ENCODE assay signal across 7 cellular contexts in the genomic region with DNA sequence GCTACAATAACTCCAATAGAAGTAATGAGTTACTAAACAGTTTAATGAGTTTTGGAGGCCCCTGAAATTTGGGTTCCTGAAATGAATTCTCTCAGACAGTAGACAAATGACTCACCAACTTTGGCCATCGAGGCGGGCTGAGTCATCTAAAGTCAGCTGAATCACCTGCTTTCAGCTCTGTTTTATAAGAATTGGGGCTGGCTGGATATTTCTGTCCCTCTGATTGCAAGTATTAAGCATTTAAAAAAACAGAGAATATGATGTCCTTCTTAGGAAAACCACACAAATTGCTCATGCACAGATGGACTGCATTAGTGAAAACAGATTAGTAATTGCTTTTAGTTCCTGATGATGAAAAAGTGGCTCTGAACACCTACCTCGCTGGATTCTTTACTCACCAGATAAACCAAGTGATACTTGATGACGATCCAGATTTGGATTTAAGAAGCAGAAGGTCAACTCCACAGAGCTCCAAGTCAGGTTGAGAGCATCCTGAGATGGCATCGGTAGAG. TPM values are rescaled to one million over a fixed set of nuclear protein-coding genes. Genes with fewer than 3 reads are reported as not detected.
A peak's percentile ranks its signal among the peaks of the same experiment; 100 is the strongest.
DNase-seq lines count a peak whose midpoint lies in the region; ATAC-seq, FAIRE-seq and TF ChIP-seq lines count a peak whose summit lies in the region.

No MANE protein-coding gene starts in this region.

- no peaks in the 10 kb centered on the region for H3K79me2 ChIP-seq in neural progenitor cell (ENCODE audit: low read depth)

- H3K9me3 ChIP-seq in pancreas (no peaks in the 10 kb centered on the region), neural progenitor cell (ENCODE audit: low read depth) (no peaks in the 10 kb centered on the region)

- H3K36me3 Mint-ChIP-seq in T-cell (peaks cover 3% of the 10 kb centered on the region), neural progenitor cell (no peaks in the 10 kb centered on the region)

- H3K4me1 ChIP-seq in pancreas (no peaks in the 10 kb centered on the region), neural progenitor cell (no peaks in the 10 kb centered on the region)

- intact Hi-C loops in pancreas (cut with DNase I), result no loop called here

- no peaks in the 10 kb centered on the region for H3F3A ChIP-seq in neural progenitor cell (ENCODE audit: low read depth)

- no peaks in the 10 kb centered on the region for H3K36me3 ChIP-seq in bronchial epithelial cell (ENCODE audit: control insufficient read depth, insufficient read depth, low read length)
- no peaks in the 10 kb centered on the region for H3K36me3 ChIP-seq in pancreas
- no peaks in the 10 kb centered on the region for H3K36me3 ChIP-seq in neural progenitor cell

- H3K4me1 Mint-ChIP-seq in T-cell (peaks cover 0 to 14% (median 7%) of the 10 kb centered on the region in 3 donors), neural progenitor cell (no peaks in the 10 kb centered on the region)

- H3K4me2 ChIP-seq in neural progenitor cell, result no peak overlapping the region

- peak overlapping the region; percentile 30 to 52 for H3K27ac Mint-ChIP-seq in T-cell
- no peak overlapping the region for H3K27ac Mint-ChIP-seq in neural progenitor cell

- H3K27me3 ChIP-seq in bronchial epithelial cell (ENCODE audit: control insufficient read depth, insufficient read depth, low read length), result no peaks in the 10 kb centered on the region
- H3K27me3 ChIP-seq in pancreas, result peaks cover 0 to 5% (median 0%) of the 10 kb centered on the region in 4 donors
- no peaks in the 10 kb centered on the region for H3K27me3 ChIP-seq in neural progenitor cell

- 54 to 57% methylated on average over 5 of the region's 5 CpGs for WGBS in pancreas, 2 donors

- DNase-seq in T-cell (peak in 2 of 34 experiments; percentile 3 to 14), bronchial epithelial cell (ENCODE audit: low read depth) (peak; percentile 97), pancreas (peak in 2 of 6 donors; percentile 12 to 30), foreskin melanocyte (no peak), neural progenitor cell (ENCODE audit: low spot score) (no peak)

- H3K27ac ChIP-seq in pancreas (no peak overlapping the region), neural progenitor cell (no peak overlapping the region)

- CTCF ChIA-PET in T-cell (lab: Charles Lee), result no interaction called here

- no peak overlapping the region for H3K9ac ChIP-seq in neural progenitor cell

- FAIRE-seq in bronchial epithelial cell (lab: Jason Lieb, UNC), result no peak
- no peak for FAIRE-seq in pancreas (lab: Jason Lieb, UNC)

- H3K27me3 Mint-ChIP-seq in T-cell (peaks cover 3 to 4% of the 10 kb centered on the region in 2 donors), neural progenitor cell (ENCODE audit: insufficient read depth, low read depth) (peaks cover 2% of the 10 kb centered on the region)

- H3K4me3 ChIP-seq in bronchial epithelial cell (ENCODE audit: low read depth, low read length) (no peak overlapping the region), pancreas (no peak overlapping the region), neural progenitor cell (no peak overlapping the region)

- POLR2A ChIA-PET in T-cell (lab: Charles Lee), result no interaction called here

- peak; percentile 54 for ATAC-seq in GM19324 (IDR thresholded peaks at IDR 0.05; ENCODE audit: low FRiP score, unreplicated experiment)
- ATAC-seq in HG03095 (IDR thresholded peaks at IDR 0.05; ENCODE audit: unreplicated experiment), result peak; percentile 95
- peak in 1 of 4 experiments; percentile 52 for ATAC-seq in T-cell (replicated peaks in 1 of 4)
- ATAC-seq in pancreas, result peak in 3 of 4 donors; percentile 67 to 77 (median 74)

- H3K4me3 Mint-ChIP-seq in T-cell, result no peak overlapping the region
- H3K4me3 Mint-ChIP-seq in neural progenitor cell, result no peak overlapping the region

- H3K9me3 Mint-ChIP-seq in T-cell (peaks cover 0 to 3% (median 3%) of the 10 kb centered on the region in 3 donors), neural progenitor cell (no peaks in the 10 kb centered on the region)

- H2AFZ ChIP-seq in neural progenitor cell (replicated peaks), result no peak overlapping the region

- no peak for TF ChIP-seq CTCF in bronchial epithelial cell (IDR thresholded peaks at IDR 0.05; ENCODE audit: insufficient read depth, low read length, severe bottlenecking)
- TF ChIP-seq CTCF in pancreas (IDR thresholded peaks at IDR 0.05), result no peak
- no peak for TF ChIP-seq CTCF in neural progenitor cell (IDR thresholded peaks at IDR 0.05)

- H4K20me1 ChIP-seq in neural progenitor cell (ENCODE audit: low read depth), result no peaks in the 10 kb centered on the region

RNA-seq across cellular contexts. Expression of a gene that starts 59.1 kb away (rescaled TPM):
- total RNA-seq in T-cell (1 to 10 TPM; 2.0 to 7.9 (median 2.3) TPM), bronchial epithelial cell (1.3 and 7.2 TPM in 2 replicates), pancreas (under 1 TPM; 0.08 to 0.89 (median 0.20) TPM), neural progenitor cell (ENCODE audit: low replicate concordance) (0.26 and 0.28 TPM in 2 replicates)
- 1 to 10 TPM in 1 of 2 donors, under 1 TPM in 1; 0.53 to 1.6 TPM for polyA plus RNA-seq in pancreas
